1 cellular context compared by ENCODE assay signal in genomic region chrX:138761380-138761779, GRCh38.
TF ChIP-seq lines count a peak whose summit lies in the region.

No MANE protein-coding gene starts in this region.

TF ChIP-seq in HepG2, 621 proteins besides CTCF, POLR2A, EP300 and RAD21 (continued from another document):
- TF ChIP-seq ZNF704 (CRISPR knock-in tag; IDR thresholded peaks at IDR 0.05; ENCODE audit: borderline replicate concordance) = no peak
- TF ChIP-seq ZNF672 (CRISPR knock-in tag; IDR thresholded peaks at IDR 0.05) = no peak
- TF ChIP-seq, protein P1, sequence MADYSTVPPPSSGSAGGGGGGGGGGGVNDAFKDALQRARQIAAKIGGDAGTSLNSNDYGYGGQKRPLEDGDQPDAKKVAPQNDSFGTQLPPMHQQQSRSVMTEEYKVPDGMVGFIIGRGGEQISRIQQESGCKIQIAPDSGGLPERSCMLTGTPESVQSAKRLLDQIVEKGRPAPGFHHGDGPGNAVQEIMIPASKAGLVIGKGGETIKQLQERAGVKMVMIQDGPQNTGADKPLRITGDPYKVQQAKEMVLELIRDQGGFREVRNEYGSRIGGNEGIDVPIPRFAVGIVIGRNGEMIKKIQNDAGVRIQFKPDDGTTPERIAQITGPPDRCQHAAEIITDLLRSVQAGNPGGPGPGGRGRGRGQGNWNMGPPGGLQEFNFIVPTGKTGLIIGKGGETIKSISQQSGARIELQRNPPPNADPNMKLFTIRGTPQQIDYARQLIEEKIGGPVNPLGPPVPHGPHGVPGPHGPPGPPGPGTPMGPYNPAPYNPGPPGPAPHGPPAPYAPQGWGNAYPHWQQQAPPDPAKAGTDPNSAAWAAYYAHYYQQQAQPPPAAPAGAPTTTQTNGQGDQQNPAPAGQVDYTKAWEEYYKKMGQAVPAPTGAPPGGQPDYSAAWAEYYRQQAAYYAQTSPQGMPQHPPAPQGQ (CRISPR knock-in tag; IDR thresholded peaks at IDR 0.05; ENCODE audit: borderline replicate concordance) = no peak
- no peak for TF ChIP-seq ZXDC (CRISPR knock-in tag; IDR thresholded peaks at IDR 0.05)
- no peak for TF ChIP-seq ZFP36L1 (CRISPR knock-in tag; IDR thresholded peaks at IDR 0.05)
- no peak for TF ChIP-seq ZFP36 (IDR thresholded peaks at IDR 0.05; ENCODE audit: borderline replicate concordance, low read depth, low read length, partially characterized antibody)
- TF ChIP-seq CCAR2 (optimal IDR thresholded peaks at IDR 0.05; ENCODE audit: low read depth, low read length) = no peak
- TF ChIP-seq ZNF614 (CRISPR knock-in tag; IDR thresholded peaks at IDR 0.05; ENCODE audit: borderline replicate concordance) = no peak
- TF ChIP-seq, protein P2, sequence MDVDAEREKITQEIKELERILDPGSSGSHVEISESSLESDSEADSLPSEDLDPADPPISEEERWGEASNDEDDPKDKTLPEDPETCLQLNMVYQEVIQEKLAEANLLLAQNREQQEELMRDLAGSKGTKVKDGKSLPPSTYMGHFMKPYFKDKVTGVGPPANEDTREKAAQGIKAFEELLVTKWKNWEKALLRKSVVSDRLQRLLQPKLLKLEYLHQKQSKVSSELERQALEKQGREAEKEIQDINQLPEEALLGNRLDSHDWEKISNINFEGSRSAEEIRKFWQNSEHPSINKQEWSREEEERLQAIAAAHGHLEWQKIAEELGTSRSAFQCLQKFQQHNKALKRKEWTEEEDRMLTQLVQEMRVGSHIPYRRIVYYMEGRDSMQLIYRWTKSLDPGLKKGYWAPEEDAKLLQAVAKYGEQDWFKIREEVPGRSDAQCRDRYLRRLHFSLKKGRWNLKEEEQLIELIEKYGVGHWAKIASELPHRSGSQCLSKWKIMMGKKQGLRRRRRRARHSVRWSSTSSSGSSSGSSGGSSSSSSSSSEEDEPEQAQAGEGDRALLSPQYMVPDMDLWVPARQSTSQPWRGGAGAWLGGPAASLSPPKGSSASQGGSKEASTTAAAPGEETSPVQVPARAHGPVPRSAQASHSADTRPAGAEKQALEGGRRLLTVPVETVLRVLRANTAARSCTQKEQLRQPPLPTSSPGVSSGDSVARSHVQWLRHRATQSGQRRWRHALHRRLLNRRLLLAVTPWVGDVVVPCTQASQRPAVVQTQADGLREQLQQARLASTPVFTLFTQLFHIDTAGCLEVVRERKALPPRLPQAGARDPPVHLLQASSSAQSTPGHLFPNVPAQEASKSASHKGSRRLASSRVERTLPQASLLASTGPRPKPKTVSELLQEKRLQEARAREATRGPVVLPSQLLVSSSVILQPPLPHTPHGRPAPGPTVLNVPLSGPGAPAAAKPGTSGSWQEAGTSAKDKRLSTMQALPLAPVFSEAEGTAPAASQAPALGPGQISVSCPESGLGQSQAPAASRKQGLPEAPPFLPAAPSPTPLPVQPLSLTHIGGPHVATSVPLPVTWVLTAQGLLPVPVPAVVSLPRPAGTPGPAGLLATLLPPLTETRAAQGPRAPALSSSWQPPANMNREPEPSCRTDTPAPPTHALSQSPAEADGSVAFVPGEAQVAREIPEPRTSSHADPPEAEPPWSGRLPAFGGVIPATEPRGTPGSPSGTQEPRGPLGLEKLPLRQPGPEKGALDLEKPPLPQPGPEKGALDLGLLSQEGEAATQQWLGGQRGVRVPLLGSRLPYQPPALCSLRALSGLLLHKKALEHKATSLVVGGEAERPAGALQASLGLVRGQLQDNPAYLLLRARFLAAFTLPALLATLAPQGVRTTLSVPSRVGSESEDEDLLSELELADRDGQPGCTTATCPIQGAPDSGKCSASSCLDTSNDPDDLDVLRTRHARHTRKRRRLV (CRISPR knock-in tag; IDR thresholded peaks at IDR 0.05) = no peak
- TF ChIP-seq ZBTB14 (CRISPR knock-in tag; IDR thresholded peaks at IDR 0.05) = no peak
- TF ChIP-seq PCBP2 (optimal IDR thresholded peaks at IDR 0.05; ENCODE audit: low read depth, low read length, poor library complexity, severe bottlenecking) = no peak
- TF ChIP-seq, protein P3, sequence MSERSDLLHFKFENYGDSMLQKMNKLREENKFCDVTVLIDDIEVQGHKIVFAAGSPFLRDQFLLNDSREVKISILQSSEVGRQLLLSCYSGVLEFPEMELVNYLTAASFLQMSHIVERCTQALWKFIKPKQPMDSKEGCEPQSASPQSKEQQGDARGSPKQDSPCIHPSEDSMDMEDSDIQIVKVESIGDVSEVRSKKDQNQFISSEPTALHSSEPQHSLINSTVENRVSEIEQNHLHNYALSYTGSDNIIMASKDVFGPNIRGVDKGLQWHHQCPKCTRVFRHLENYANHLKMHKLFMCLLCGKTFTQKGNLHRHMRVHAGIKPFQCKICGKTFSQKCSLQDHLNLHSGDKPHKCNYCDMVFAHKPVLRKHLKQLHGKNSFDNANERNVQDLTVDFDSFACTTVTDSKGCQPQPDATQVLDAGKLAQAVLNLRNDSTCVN (CRISPR knock-in tag; IDR thresholded peaks at IDR 0.05; ENCODE audit: borderline replicate concordance) = no peak
- no peak for TF ChIP-seq TFE3 (CRISPR knock-in tag; IDR thresholded peaks at IDR 0.05)
- no peak for TF ChIP-seq MLLT10 (CRISPR knock-in tag; IDR thresholded peaks at IDR 0.05)
- no peak for TF ChIP-seq BORCS8-MEF2B (CRISPR knock-in tag; IDR thresholded peaks at IDR 0.05)
- TF ChIP-seq PTBP1 (IDR thresholded peaks at IDR 0.05; ENCODE audit: low read depth, low read length, poor library complexity, severe bottlenecking) = no peak
- TF ChIP-seq, protein P4, sequence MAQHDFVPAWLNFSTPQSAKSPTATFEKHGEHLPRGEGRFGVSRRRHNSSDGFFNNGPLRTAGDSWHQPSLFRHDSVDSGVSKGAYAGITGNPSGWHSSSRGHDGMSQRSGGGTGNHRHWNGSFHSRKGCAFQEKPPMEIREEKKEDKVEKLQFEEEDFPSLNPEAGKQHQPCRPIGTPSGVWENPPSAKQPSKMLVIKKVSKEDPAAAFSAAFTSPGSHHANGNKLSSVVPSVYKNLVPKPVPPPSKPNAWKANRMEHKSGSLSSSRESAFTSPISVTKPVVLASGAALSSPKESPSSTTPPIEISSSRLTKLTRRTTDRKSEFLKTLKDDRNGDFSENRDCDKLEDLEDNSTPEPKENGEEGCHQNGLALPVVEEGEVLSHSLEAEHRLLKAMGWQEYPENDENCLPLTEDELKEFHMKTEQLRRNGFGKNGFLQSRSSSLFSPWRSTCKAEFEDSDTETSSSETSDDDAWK (CRISPR knock-in tag; IDR thresholded peaks at IDR 0.05) = no peak
- TF ChIP-seq, protein P5, sequence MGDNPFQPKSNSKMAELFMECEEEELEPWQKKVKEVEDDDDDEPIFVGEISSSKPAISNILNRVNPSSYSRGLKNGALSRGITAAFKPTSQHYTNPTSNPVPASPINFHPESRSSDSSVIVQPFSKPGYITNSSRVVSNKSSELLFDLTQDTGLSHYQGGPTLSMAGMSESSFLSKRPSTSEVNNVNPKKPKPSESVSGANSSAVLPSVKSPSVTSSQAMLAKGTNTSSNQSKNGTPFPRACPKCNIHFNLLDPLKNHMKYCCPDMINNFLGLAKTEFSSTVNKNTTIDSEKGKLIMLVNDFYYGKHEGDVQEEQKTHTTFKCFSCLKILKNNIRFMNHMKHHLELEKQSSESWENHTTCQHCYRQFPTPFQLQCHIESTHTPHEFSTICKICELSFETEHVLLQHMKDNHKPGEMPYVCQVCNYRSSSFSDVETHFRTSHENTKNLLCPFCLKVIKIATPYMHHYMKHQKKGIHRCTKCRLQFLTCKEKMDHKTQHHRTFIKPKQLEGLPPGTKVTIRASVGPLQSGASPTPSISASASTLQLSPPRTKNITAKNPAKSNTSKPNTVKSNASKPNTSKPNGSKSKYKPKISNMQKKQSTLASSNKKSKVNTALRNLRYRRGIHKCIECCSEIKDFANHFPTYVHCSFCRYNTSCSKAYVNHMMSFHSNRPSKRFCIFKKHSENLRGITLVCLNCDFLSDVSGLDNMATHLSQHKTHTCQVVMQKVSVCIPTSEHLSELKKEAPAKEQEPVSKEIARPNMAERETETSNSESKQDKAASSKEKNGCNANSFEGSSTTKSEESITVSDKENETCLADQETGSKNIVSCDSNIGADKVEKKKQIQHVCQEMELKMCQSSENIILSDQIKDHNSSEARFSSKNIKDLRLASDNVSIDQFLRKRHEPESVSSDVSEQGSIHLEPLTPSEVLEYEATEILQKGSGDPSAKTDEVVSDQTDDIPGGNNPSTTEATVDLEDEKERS (CRISPR knock-in tag; IDR thresholded peaks at IDR 0.05) = no peak
TF ChIP-seq in HepG2: peak in this region for 0.
